In the genomic region with DNA sequence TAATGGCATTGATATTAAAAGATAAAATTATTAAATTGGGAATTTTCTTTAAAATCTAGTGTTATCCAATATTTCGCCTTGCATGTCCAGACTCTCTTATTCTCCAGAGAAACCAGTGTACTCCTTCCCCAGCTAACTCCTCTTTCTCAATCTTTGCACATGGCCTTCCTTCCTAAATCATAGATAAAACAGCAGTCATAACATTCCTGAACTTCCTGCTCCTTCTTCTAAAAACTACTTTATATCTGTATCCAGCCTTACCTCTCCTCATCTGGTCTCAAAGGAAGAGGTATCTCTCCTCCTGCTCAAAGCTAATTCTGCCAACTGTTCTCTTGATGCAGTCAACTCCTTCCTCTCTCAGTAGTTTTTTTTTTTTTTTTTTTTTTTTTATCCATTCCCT, we compare ENCODE assay signal across 25 cellular contexts. TPM values are rescaled to one million over a fixed set of nuclear protein-coding genes. Genes with fewer than 3 reads are reported as not detected.
A peak's percentile ranks its signal among the peaks of the same experiment; 100 is the strongest.
DNase-seq lines count a peak whose midpoint lies in the region; ATAC-seq and TF ChIP-seq lines count a peak whose summit lies in the region.
"Had no signal": no experiment of that assay in that cellular context is flagged by ENCODE, and none has a peak within 500 bp of the region (broad histone marks: within the 10 kb centered on the region; RNA-seq: fewer than 3 reads in every experiment).

No MANE protein-coding gene starts in this region.

- in situ Hi-C loops in brain microvascular endothelial cell (cut with HindIII; ENCODE audit: low pct_ligation_motif_present, low sequenced_read_pairs): no loop called here

- no peak for DNase-seq in brain microvascular endothelial cell
- no peak for DNase-seq in left ventricle myocardium inferior
- DNase-seq in T1000 (lab: John Stamatoyannopoulos, UW): no peak
- DNase-seq: activated CD4-positive, alpha-beta memory T cell treated with anti-CD3 and anti-CD28 coated beads, Interleukin-2, amount 10 ng/mL, durations not matched to agents 7 days and 5 days; activated CD4-positive, alpha-beta T cell treated with anti-CD3 and anti-CD28 coated beads for 1 hour; Calu3; dermis blood vessel endothelial cell; DND-41; glutamatergic neuron; lower lobe of right lung; NCI-H1048; NCI-H187 treated with DMSO at 0.1 percent for 48 hours; NCI-H526; pancreas; retina; stimulated activated CD4-positive, alpha-beta T cell treated with anti-CD3 and anti-CD28 coated beads, Interleukin-12 subunit alpha, Interleukin-12 subunit beta, amount 100 ng/mL, for 4 hours; stimulated activated CD4-positive, alpha-beta T cell treated with anti-CD3 and anti-CD28 coated beads, Interleukin-4, amount 100 ng/mL, for 24 hours; upper lobe of left lung had no signal

- intact Hi-C loops in left ventricle myocardium inferior (cut with micrococcal nuclease): no loop called here

- H3K9ac ChIP-seq in Loucy (ENCODE audit: low read depth, low read length, poor library complexity, severe bottlenecking): no peak overlapping the region
- peak overlapping the region in 1 of 5 donors; percentile 66 for H3K9ac ChIP-seq in subcutaneous abdominal adipose tissue (ENCODE audit: low read length in 5 of 5)

- H3K27ac ChIP-seq in brain microvascular endothelial cell (peak overlapping the region; percentile 61), left ventricle myocardium inferior (replicated peaks) (peak overlapping the region; percentile 60), subcutaneous abdominal adipose tissue (ENCODE audit: low read depth, low read length) (peak overlapping the region; percentile 93)
- H3K27ac ChIP-seq: lower lobe of right lung, pancreas, SJSA1, upper lobe of left lung had no signal

- ATAC-seq in GM21447 (IDR thresholded peaks at IDR 0.05; ENCODE audit: unreplicated experiment): no peak
- no peak for ATAC-seq in GM18517 (IDR thresholded peaks at IDR 0.05; ENCODE audit: unreplicated experiment)
- ATAC-seq: lower lobe of right lung; Panc1; stimulated activated effector memory CD8-positive, alpha-beta T cell treated with anti-CD3 and anti-CD28 coated beads, Interleukin-12 subunit alpha, Interleukin-12 subunit beta, amount 100 ng/mL, for 72 hours had no signal

- H3K4me2 ChIP-seq in Loucy (ENCODE audit: low read depth, low read length, poor library complexity, severe bottlenecking): no peak overlapping the region

- no peaks in the 10 kb centered on the region for H3K27me3 ChIP-seq in Loucy (ENCODE audit: insufficient read depth, low read length, poor library complexity, severe bottlenecking)
- H3K27me3 ChIP-seq in brain microvascular endothelial cell (replicated peaks): no peaks in the 10 kb centered on the region
- H3K27me3 ChIP-seq in left ventricle myocardium inferior (ENCODE audit: low read depth): no peaks in the 10 kb centered on the region
- no peaks in the 10 kb centered on the region for H3K27me3 ChIP-seq in subcutaneous abdominal adipose tissue (ENCODE audit: control insufficient read depth in 5 of 5, insufficient read depth in 4 of 5, low read length in 5 of 5)
- H3K27me3 ChIP-seq: pancreas, SJSA1, upper lobe of left lung had no signal

- H3K36me3 ChIP-seq in Loucy (ENCODE audit: insufficient read depth, low read length) (no peaks in the 10 kb centered on the region), brain microvascular endothelial cell (replicated peaks) (no peaks in the 10 kb centered on the region), left ventricle myocardium inferior (no peaks in the 10 kb centered on the region), subcutaneous abdominal adipose tissue (ENCODE audit: control insufficient read depth in 5 of 5, insufficient read depth in 5 of 5, low read length in 5 of 5) (no peaks in the 10 kb centered on the region)
- H3K36me3 ChIP-seq: lower lobe of right lung, pancreas, SJSA1, upper lobe of left lung had no signal

- no peaks in the 10 kb centered on the region for H3K79me2 ChIP-seq in Loucy (ENCODE audit: insufficient read depth, low read length)

- H3K9me2 ChIP-seq in Loucy (replicated peaks; ENCODE audit: low read depth, low read length): no peaks in the 10 kb centered on the region

- no peaks in the 10 kb centered on the region for H3F3A ChIP-seq in Loucy (ENCODE audit: low read depth)

- H3K4me3 ChIP-seq in Loucy (ENCODE audit: low read length, poor library complexity, severe bottlenecking): no peak overlapping the region
- H3K4me3 ChIP-seq in brain microvascular endothelial cell (ENCODE audit: low read depth, low read length): no peak overlapping the region
- no peak overlapping the region for H3K4me3 ChIP-seq in left ventricle myocardium inferior
- no peak overlapping the region for H3K4me3 ChIP-seq in subcutaneous abdominal adipose tissue (ENCODE audit: low read depth in 1 of 5, low read length in 5 of 5)
- H3K4me3 ChIP-seq: lower lobe of right lung, pancreas, SJSA1, upper lobe of left lung had no signal

- H3K4me1 ChIP-seq in Loucy (ENCODE audit: insufficient read depth, low read length, poor library complexity, severe bottlenecking) (peaks cover 38% of the 10 kb centered on the region), left ventricle myocardium inferior (peaks cover 16% of the 10 kb centered on the region), subcutaneous abdominal adipose tissue (ENCODE audit: control insufficient read depth in 5 of 5, insufficient read depth in 5 of 5, low read length in 5 of 5) (peaks cover 0 to 43% (median 17%) of the 10 kb centered on the region in 5 donors)
- H3K4me1 ChIP-seq: lower lobe of right lung, pancreas, upper lobe of left lung had no signal

- H3K9me3 ChIP-seq in Loucy (ENCODE audit: insufficient read depth, low read depth, low read length) (no peaks in the 10 kb centered on the region), left ventricle myocardium inferior (replicated peaks) (no peaks in the 10 kb centered on the region), subcutaneous abdominal adipose tissue (ENCODE audit: control insufficient read depth in 5 of 5, low read length in 5 of 5) (no peaks in the 10 kb centered on the region)
- H3K9me3 ChIP-seq: lower lobe of right lung, pancreas, SJSA1, upper lobe of left lung had no signal

- no peaks in the 10 kb centered on the region for H4K20me1 ChIP-seq in Loucy (ENCODE audit: insufficient read depth, low read length, poor library complexity, severe bottlenecking)

- H2AFZ ChIP-seq in Loucy (ENCODE audit: low read length): peak overlapping the region; percentile 42; the same call in 1 of the 2 replicates

- TF ChIP-seq CTCF in Loucy (conservative IDR thresholded peaks at IDR 0.05; ENCODE audit: low read length) (no peak), brain microvascular endothelial cell (IDR thresholded peaks at IDR 0.05; ENCODE audit: low read depth, low read length, missing control alignments) (no peak), left ventricle myocardium inferior (IDR thresholded peaks at IDR 0.05; ENCODE audit: borderline replicate concordance) (no peak)

RNA-seq across cellular contexts. Expression of a gene that starts 39.5 kb away (rescaled TPM):
- total RNA-seq in left ventricle myocardium inferior: 254 TPM
